In genomic region chr4:169008478-169008877, GRCh38 we compare ENCODE assay signal across 10 cellular contexts. TPM values are rescaled to one million over a fixed set of nuclear protein-coding genes. Genes with fewer than 3 reads are reported as not detected.
DNase-seq lines count a peak whose midpoint lies in the region; ATAC-seq and TF ChIP-seq lines count a peak whose summit lies in the region.
"Had no signal": no experiment of that assay in that cellular context is flagged by ENCODE, and none has a peak within 500 bp of the region (broad histone marks: within the 10 kb centered on the region; RNA-seq: fewer than 3 reads in every experiment).

No MANE protein-coding gene starts in this region.

- peak overlapping the region; percentile 55 to 91; a peak in 3 of 4 replicates for H3K27ac ChIP-seq in SK-N-SH (ENCODE audit: low read depth in 2 of 2, low read length in 1 of 2)

- no peaks in the 10 kb centered on the region for H3K9me2 ChIP-seq in SK-N-SH

- H3F3A ChIP-seq in SK-N-SH (replicated peaks; ENCODE audit: insufficient read depth): peaks cover 19% of the 10 kb centered on the region

- 32% methylated on average over 4 of the region's 4 CpGs for WGBS in SK-N-SH (ENCODE audit: low lambda C conversion rate)

- H3K4me3 ChIP-seq in SK-N-SH (ENCODE audit: low read depth in 2 of 2, low read length in 1 of 2) (peak overlapping the region; percentile 74 to 86), fibroblast of mammary gland (ENCODE audit: control insufficient read depth, low read depth, low read length) (peak overlapping the region; percentile 89), skeletal muscle satellite cell (ENCODE audit: low read length) (peak overlapping the region; percentile 80)

- CTCF ChIA-PET in SK-N-SH (lab: Yijun Ruan, JAX) (interaction anchor here (0.9 to 10.5 kb wide), 7 partner anchors 10 to 558 kb away, joined by 3 to 103 read pairs (median 4); no protein-coding TSS in a partner anchor), T-cell (lab: Charles Lee) (interaction anchor here (0.6 to 1.0 kb wide), 6 partner anchors 10 to 478 kb away, joined by 3 to 9 read pairs (median 4); no protein-coding TSS in a partner anchor)

- H3K9ac ChIP-seq in SK-N-SH: peak overlapping the region; percentile 89; the same call in 1 of the 2 replicates
- peak overlapping the region; percentile 87 for H3K9ac ChIP-seq in skeletal muscle satellite cell (ENCODE audit: low read depth, low read length)

- DNase-seq in SK-N-SH: no peak
- no peak for DNase-seq in T-cell
- no peak for DNase-seq in fibroblast of mammary gland (ENCODE audit: low read depth)
- DNase-seq in NCI-H1105 treated with DMSO at 0.1 percent for 48 hours (lab: John Stamatoyannopoulos, UW): no peak
- DNase-seq in LoVo (ENCODE audit: low spot score): no peak
- DNase-seq in SIG-M5 treated with dmso at 0.1 percent for 504 hours (lab: John Stamatoyannopoulos, UW; ENCODE audit: unreplicated experiment): no peak
- DNase-seq: NCI-H2171 treated with DMSO at 0.1 percent for 48 hours had no signal

- peaks cover 12% of the 10 kb centered on the region for H3K36me3 Mint-ChIP-seq in T-cell

- H3K27me3 ChIP-seq in SK-N-SH (ENCODE audit: insufficient read depth) (no peaks in the 10 kb centered on the region), skeletal muscle satellite cell (ENCODE audit: control insufficient read depth, insufficient read depth, low read length) (no peaks in the 10 kb centered on the region)

- H3K4me3 Mint-ChIP-seq in T-cell: peak overlapping the region; percentile 89 to 97 (median 91)

- H3K9me3 ChIP-seq in SK-N-SH: no peaks in the 10 kb centered on the region
- H3K9me3 ChIP-seq in skeletal muscle satellite cell (replicated peaks; ENCODE audit: low read length): no peaks in the 10 kb centered on the region
- H3K9me3 ChIP-seq: prostate gland had no signal

- peak overlapping the region; percentile 91 to 94 for H3K27ac Mint-ChIP-seq in T-cell

- peak overlapping the region; percentile 26; the same call in 1 of the 2 replicates for H2AFZ ChIP-seq in SK-N-SH (ENCODE audit: low read depth)

- peaks cover 53% of the 10 kb centered on the region for H3K79me2 ChIP-seq in SK-N-SH (ENCODE audit: insufficient read depth)

- H4K20me1 ChIP-seq in SK-N-SH (ENCODE audit: insufficient read depth): no peaks in the 10 kb centered on the region

- no peaks in the 10 kb centered on the region for H3K9me3 Mint-ChIP-seq in T-cell

- no peaks in the 10 kb centered on the region for H3K27me3 Mint-ChIP-seq in T-cell

- POLR2A ChIA-PET in SK-N-SH (lab: Yijun Ruan, JAX) (no interaction called here), T-cell (lab: Charles Lee) (interaction anchor here (0.6 to 0.7 kb wide), 2 partner anchors 12 to 1019 kb away, joined by 3 read pairs; no protein-coding TSS in a partner anchor)

- peak overlapping the region; percentile 91 for H3K4me2 ChIP-seq in SK-N-SH
- peak overlapping the region; percentile 99 for H3K4me2 ChIP-seq in skeletal muscle satellite cell (ENCODE audit: low read length)

- H3K4me1 Mint-ChIP-seq in T-cell: peaks cover 39 to 57% (median 41%) of the 10 kb centered on the region in 3 donors

- ATAC-seq in SK-N-SH treated with all-trans-retinoic acid at 6 μM for 48 hours: no peak
- no peak for ATAC-seq in T-cell (replicated peaks in 1 of 4)

- TF ChIP-seq RAD21 in SK-N-SH (IDR thresholded peaks at IDR 0.05; ENCODE audit: low read length): no peak

- peaks cover 16 to 25% of the 10 kb centered on the region in 2 experiments for H3K36me3 ChIP-seq in SK-N-SH (replicated peaks in 1 of 2; ENCODE audit: control insufficient read depth in 1 of 2, insufficient read depth in 2 of 2, low read length in 1 of 2)
- H3K36me3 ChIP-seq in skeletal muscle satellite cell (ENCODE audit: insufficient read depth, low read length): peaks cover 4% of the 10 kb centered on the region
- H3K36me3 ChIP-seq: prostate gland had no signal

- H3K4me1 ChIP-seq in SK-N-SH (ENCODE audit: control insufficient read depth in 1 of 2, insufficient read depth in 2 of 2, low read depth in 1 of 2, low read length in 1 of 2) (peaks cover 0 to 12% of the 10 kb centered on the region in 2 experiments; a peak in 2 of 4 replicates), skeletal muscle satellite cell (ENCODE audit: control insufficient read depth, insufficient read depth, low read length) (peaks cover 21% of the 10 kb centered on the region)
- H3K4me1 ChIP-seq: prostate gland had no signal

- TF ChIP-seq CTCF in SK-N-SH (IDR thresholded peaks at IDR 0.05) (no peak), fibroblast of mammary gland (conservative IDR thresholded peaks at IDR 0.05; ENCODE audit: control insufficient read depth, insufficient read depth, low read depth, low read length) (no peak)

- no peak for TF ChIP-seq EP300 in SK-N-SH (IDR thresholded peaks at IDR 0.05; ENCODE audit: borderline replicate concordance in 1 of 2, low read depth in 1 of 2, low read length in 1 of 2)

TF ChIP-seq in SK-N-SH, 30 proteins besides CTCF, POLR2A, EP300 and RAD21:
- TF ChIP-seq FOXM1 (IDR thresholded peaks at IDR 0.05; ENCODE audit: low read depth) (no peak), GABPA (IDR thresholded peaks at IDR 0.05; ENCODE audit: low read depth) (no peak), PBX3 (IDR thresholded peaks at IDR 0.05) (no peak), JUND (IDR thresholded peaks at IDR 0.05) (no peak), RXRA (IDR thresholded peaks at IDR 0.05; ENCODE audit: borderline replicate concordance, low read depth) (no peak), MXI1 (IDR thresholded peaks at IDR 0.05; ENCODE audit: low read depth, low read length) (no peak)
TF ChIP-seq in SK-N-SH: peak in this region for 0.

TF ChIP-seq in SK-N-SH treated with all-trans-retinoic acid at 6 μM for 48 hours, 23 proteins besides CTCF, POLR2A, EP300 and RAD21:
- TF ChIP-seq ZNF70 (CRISPR knock-in tag; IDR thresholded peaks at IDR 0.05) (no peak), TCF4 (CRISPR knock-in tag; IDR thresholded peaks at IDR 0.05; ENCODE audit: borderline replicate concordance) (no peak), SNAI2 (CRISPR knock-in tag; IDR thresholded peaks at IDR 0.05) (no peak), OSR1 (CRISPR knock-in tag; IDR thresholded peaks at IDR 0.05) (no peak), TOX (CRISPR knock-in tag; IDR thresholded peaks at IDR 0.05; ENCODE audit: borderline replicate concordance) (no peak)

RNA-seq across cellular contexts. Expression of gene CBR4, which starts 1.6 kb away (rescaled TPM):
- 2.8 and 4.1 TPM in 2 replicates for polyA plus RNA-seq in SK-N-SH (2012; rRNA removed)
- polyA plus RNA-seq in SK-N-SH (2012; cell fraction: cytosol; rRNA removed): 3.9 and 4.8 TPM in 2 replicates
- 7.5 and 12.4 TPM in 2 replicates for polyA plus RNA-seq in SK-N-SH (2012; cell fraction: nucleus; rRNA removed)
- 10 to 100 TPM; 13.8 to 24.3 (median 18.0) TPM for total RNA-seq in T-cell
- 14.4 and 20.0 TPM in 2 replicates for total RNA-seq in skeletal muscle satellite cell (2012; rRNA removed)
